ENCODE assay signal across 8 cellular contexts in the genomic region with DNA sequence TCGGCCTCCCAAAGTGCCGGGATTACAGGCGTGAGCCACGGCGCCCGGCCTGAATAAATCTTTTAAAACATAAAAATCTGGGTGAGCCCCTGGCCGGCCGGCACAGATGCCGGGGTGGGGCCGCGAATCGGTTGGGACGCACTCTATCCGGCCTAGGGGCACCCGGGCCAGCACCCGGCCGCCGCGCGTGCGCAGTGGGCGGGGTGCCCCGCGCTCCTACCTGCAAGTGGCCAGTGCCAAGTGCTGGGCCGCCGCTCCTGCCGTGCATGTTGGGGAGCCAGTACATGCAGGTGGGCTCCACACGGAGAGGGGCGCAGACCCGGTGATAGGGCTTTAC. TPM values are rescaled to one million over a fixed set of nuclear protein-coding genes. Genes with fewer than 3 reads are reported as not detected.
DNase-seq lines count a peak whose midpoint lies in the region; ATAC-seq and TF ChIP-seq lines count a peak whose summit lies in the region.
"Not testable (repeated sequence)": the region's sequence is repeated elsewhere in the genome, so short reads cannot be mapped to it uniquely, and the experiment has no call there.

No MANE protein-coding gene starts in this region.

- H3K27ac ChIP-seq in Karpas-422 (ENCODE audit: low read length) = 0 out of 2 replicates have a peak overlapping the region, but pooled peaks have one; percentile 49
- H3K27ac ChIP-seq in colonic mucosa = peak overlapping the region; percentile 89
- peak overlapping the region; percentile 71 for H3K27ac ChIP-seq in layer of hippocampus (ENCODE audit: low read depth, low read length)
- H3K27ac ChIP-seq in testis = peak overlapping the region; percentile 85 to 88

- H3K9ac ChIP-seq in Karpas-422 (ENCODE audit: low read length) (peak overlapping the region; percentile 72), colonic mucosa (ENCODE audit: low read depth in 2 of 2, low read length in 2 of 2) (peak overlapping the region in 1 of 2 donors; percentile 73)

- H3K9me3 ChIP-seq in Karpas-422 (ENCODE audit: low read length); colonic mucosa; testis: not testable (repeated sequence)

- not testable (repeated sequence) for TF ChIP-seq CTCF in colonic mucosa (IDR thresholded peaks at IDR 0.05); testis (IDR thresholded peaks at IDR 0.05)

- ATAC-seq in GM18520 (IDR thresholded peaks at IDR 0.05; ENCODE audit: unreplicated experiment) = peak; percentile 88
- peak; percentile 82 for ATAC-seq in HG02623 (IDR thresholded peaks at IDR 0.05; ENCODE audit: unreplicated experiment)

- H3K4me1 ChIP-seq in Karpas-422 (ENCODE audit: low read length); colonic mucosa; testis: not testable (repeated sequence)

- not testable (repeated sequence) for H3K36me3 ChIP-seq in Karpas-422 (ENCODE audit: insufficient read depth, low read length); colonic mucosa; testis (ENCODE audit: low read depth, missing control alignments)

- not testable (repeated sequence) for H2AFZ ChIP-seq in Karpas-422 (ENCODE audit: low read length)

- H4K20me1 ChIP-seq in Karpas-422 (ENCODE audit: insufficient read depth, low read depth, low read length) = not testable (repeated sequence)

- not testable (repeated sequence) for DNase-seq in Karpas-422; skeletal muscle cell (ENCODE audit: low read depth)
- DNase-seq in activated CD8-positive, alpha-beta memory T cell treated with anti-CD3 and anti-CD28 coated beads for 48 hours (ENCODE audit: low read depth in 2 of 3, low spot score in 2 of 3) = peak; percentile 43 to 62 (median 57)
- peak; percentile 62 for DNase-seq in colonic mucosa
- peak; percentile 86 for DNase-seq in testis

- TF ChIP-seq POLR2A in testis (IDR thresholded peaks at IDR 0.05) = not testable (repeated sequence)

- not testable (repeated sequence) for H3K79me2 ChIP-seq in Karpas-422 (ENCODE audit: low read length)

- peak overlapping the region; percentile 42 for H3K4me2 ChIP-seq in Karpas-422 (ENCODE audit: low read depth, low read length, poor library complexity, severe bottlenecking)

- H3K9me2 ChIP-seq in Karpas-422 (replicated peaks; ENCODE audit: insufficient read depth, low read length) = not testable (repeated sequence)

- intact Hi-C loops in colonic mucosa (cut with DNase I); testis (cut with DNase I; ENCODE audit: low total_unique reads): not testable (repeated sequence)

- WGBS in testis, 2 donors = no CpG with 5 or more reads among the region's 30 CpGs

- H3K4me3 ChIP-seq in Karpas-422 (ENCODE audit: low read length) = peak overlapping the region; percentile 68
- H3K4me3 ChIP-seq in colonic mucosa = peak overlapping the region; percentile 59
- H3K4me3 ChIP-seq in skeletal muscle cell (ENCODE audit: low read depth, low read length) = peak overlapping the region; percentile 52
- H3K4me3 ChIP-seq in testis = peak overlapping the region; percentile 77 to 83

- H3K27me3 ChIP-seq in Karpas-422 (ENCODE audit: low read length); colonic mucosa; layer of hippocampus (ENCODE audit: control insufficient read depth, insufficient read depth, low read length); testis: not testable (repeated sequence)

RNA-seq across cellular contexts. Expression of a gene that starts 24.2 kb away (rescaled TPM):
- not detected in 2 replicates for total RNA-seq in Karpas-422 (2014; rRNA removed; shearing (Covaris generic); ENCODE audit: low replicate concordance)
- total RNA-seq in colonic mucosa (not detected), testis (1 to 10 TPM; 1.4 to 8.6 TPM)
- polyA plus RNA-seq in testis (ENCODE audit: insufficient read depth, low read depth, low replicate concordance) = 3.8 TPM

RNA-seq across cellular contexts. Expression of a gene that starts 36.1 kb away (rescaled TPM):
- not detected in 2 replicates for total RNA-seq in Karpas-422 (2014; rRNA removed; shearing (Covaris generic); ENCODE audit: low replicate concordance)
- total RNA-seq in colonic mucosa = under 1 TPM; 0.32 to 0.72 TPM
- total RNA-seq in testis = 1 to 10 TPM; 3.3 to 7.3 TPM
- 6.5 TPM for polyA plus RNA-seq in testis (ENCODE audit: insufficient read depth, low read depth, low replicate concordance)

RNA-seq across cellular contexts. Expression of a gene that starts 52.4 kb away (rescaled TPM):
- not detected in 2 replicates for total RNA-seq in Karpas-422 (2014; rRNA removed; shearing (Covaris generic); ENCODE audit: low replicate concordance)
- not detected for total RNA-seq in colonic mucosa
- total RNA-seq in testis = 1 to 10 TPM; 1.9 to 5.6 TPM
- polyA plus RNA-seq in testis (ENCODE audit: insufficient read depth, low read depth, low replicate concordance) = 6.5 TPM
